18 cellular contexts compared by ENCODE assay signal in the genomic region with DNA sequence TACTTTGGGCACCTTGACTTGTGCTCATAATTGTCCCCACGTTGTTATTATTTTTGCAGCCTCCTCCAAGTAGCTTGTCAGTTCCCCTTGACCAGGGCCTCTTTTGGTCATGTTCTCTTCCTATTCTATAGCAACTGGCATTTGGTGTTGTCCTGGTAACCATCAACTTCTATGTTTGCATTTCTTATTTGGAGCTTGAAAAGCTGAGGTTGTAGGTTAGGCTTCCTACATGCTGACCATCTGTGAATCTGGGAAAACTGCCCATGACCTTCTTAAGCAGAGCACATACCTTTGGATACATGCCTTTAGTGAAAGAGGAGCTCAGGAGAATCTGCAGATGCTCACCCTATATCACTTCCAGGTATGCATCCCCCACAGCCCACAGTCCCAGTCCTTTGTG.
"Had no signal": no experiment of that assay in that cellular context is flagged by ENCODE, and none has a peak within 500 bp of the region (broad histone marks: within the 10 kb centered on the region; RNA-seq: fewer than 3 reads in every experiment).

No MANE protein-coding gene starts in this region.

- H3K4me3 ChIP-seq: breast epithelium, psoas muscle, tibial artery had no signal

- H3K36me3 ChIP-seq: breast epithelium, tibial artery had no signal

- DNase-seq: activated CD4-positive, alpha-beta memory T cell treated with anti-CD3 and anti-CD28 coated beads, Interleukin-2, amount 10 ng/mL, durations not matched to agents 7 days and 5 days; activated CD4-positive, alpha-beta T cell treated with anti-CD3 and anti-CD28 coated beads for 36 hours; activated CD8-positive, alpha-beta memory T cell treated with anti-CD3 and anti-CD28 coated beads, Interleukin-2, amount 10 ng/mL, durations not matched to agents 7 days and 5 days; activated naive CD4-positive, alpha-beta T cell treated with Interleukin-2 at 50 U/mL for 16 hours; activated naive CD8-positive, alpha-beta T cell treated with anti-CD3 and anti-CD28 coated beads, Interleukin-2, amount 10 ng/mL, durations not matched to agents 7 days and 5 days; dermis blood vessel endothelial cell; effector memory CD8-positive, alpha-beta T cell; foreskin keratinocyte; hippocampal formation; left cardiac atrium; mesenchymal stem cell; naive thymus-derived CD4-positive, alpha-beta T cell; psoas muscle; right cardiac atrium; stimulated activated naive CD8-positive, alpha-beta T cell treated with anti-CD3 and anti-CD28 coated beads, Interleukin-15, Interleukin-2, amounts not matched to agents 100 U/mL and 50 U/mL, for 24 hours; tibial artery had no signal

- H3K9me3 ChIP-seq: breast epithelium, psoas muscle, tibial artery had no signal

- H3K27me3 ChIP-seq: breast epithelium, foreskin keratinocyte, tibial artery had no signal

- H3K27ac ChIP-seq: breast epithelium, foreskin keratinocyte, psoas muscle, tibial artery had no signal

- H3K4me1 ChIP-seq: breast epithelium, foreskin keratinocyte, psoas muscle, tibial artery had no signal

- ATAC-seq: activated CD4-positive, alpha-beta T cell treated with anti-CD3 and anti-CD28 coated beads for 36 hours; activated CD8-positive, alpha-beta memory T cell treated with anti-CD3 and anti-CD28 coated beads, Interleukin-2, amount 10 ng/mL, durations not matched to agents 7 days and 5 days; effector memory CD8-positive, alpha-beta T cell; foreskin keratinocyte; left cardiac atrium; naive thymus-derived CD4-positive, alpha-beta T cell; psoas muscle; right cardiac atrium; stimulated activated naive CD8-positive, alpha-beta T cell treated with anti-CD3 and anti-CD28 coated beads, Interleukin-15, Interleukin-2, amounts not matched to agents 100 U/mL and 50 U/mL, for 24 hours; WTC11 had no signal
